19 cellular contexts compared by ENCODE assay signal in the genomic region with DNA sequence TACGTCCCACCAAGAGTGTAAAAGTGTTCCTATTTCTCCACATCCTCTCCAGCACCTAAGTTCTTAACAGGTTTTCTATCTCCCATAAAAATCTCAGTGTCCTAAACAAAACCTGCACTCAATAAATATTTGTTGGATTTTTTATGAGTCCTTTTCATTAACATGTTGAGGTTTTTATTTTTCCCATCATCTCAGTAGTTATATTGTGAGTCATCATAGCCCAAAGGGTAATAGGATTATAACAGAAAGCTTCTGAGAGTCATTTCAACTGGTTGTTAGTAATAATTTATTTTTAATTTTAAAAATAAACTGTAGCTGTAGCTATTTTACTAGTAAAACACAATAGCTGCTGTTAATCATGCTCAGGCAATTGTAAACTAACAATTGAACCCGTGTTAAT.
"Had no signal": no experiment of that assay in that cellular context is flagged by ENCODE, and none has a peak within 500 bp of the region (broad histone marks: within the 10 kb centered on the region; RNA-seq: fewer than 3 reads in every experiment).

No MANE protein-coding gene starts in this region.

- ATAC-seq: heart left ventricle; left colon; left ventricle myocardium superior; naive thymus-derived CD4-positive, alpha-beta T cell; psoas muscle; stimulated activated naive CD8-positive, alpha-beta T cell treated with anti-CD3 and anti-CD28 coated beads, Interleukin-15, Interleukin-2, amounts not matched to agents 100 U/mL and 50 U/mL, for 24 hours had no signal

- H3K9me3 Mint-ChIP-seq: endodermal cell; naive thymus-derived CD4-positive, alpha-beta T cell; nephron progenitor cell; type B pancreatic cell had no signal

- DNase-seq: effector CD4-positive, alpha-beta T cell; endodermal cell; heart left ventricle; hippocampal formation; left colon; left ventricle myocardium superior; naive thymus-derived CD4-positive, alpha-beta T cell; nephron progenitor cell; psoas muscle; sigmoid colon; stimulated activated CD4-positive, alpha-beta T cell treated with anti-CD3 and anti-CD28 coated beads, Interleukin-2, amount 100 ng/mL, for 24 hours; stimulated activated naive CD8-positive, alpha-beta T cell treated with anti-CD3 and anti-CD28 coated beads, Interleukin-15, Interleukin-2, amounts not matched to agents 100 U/mL and 50 U/mL, for 24 hours; thyroid gland had no signal

- H3K9me3 ChIP-seq: right atrium auricular region, sigmoid colon, suprapubic skin, thyroid gland had no signal

- H3K36me3 ChIP-seq: esophagus muscularis mucosa, heart left ventricle, right atrium auricular region, sigmoid colon, suprapubic skin, thyroid gland had no signal

- H3K27me3 ChIP-seq: esophagus muscularis mucosa, heart left ventricle, right atrium auricular region, sigmoid colon, suprapubic skin, thyroid gland had no signal

- H3K36me3 Mint-ChIP-seq: naive thymus-derived CD4-positive, alpha-beta T cell; type B pancreatic cell had no signal

- H3K4me3 ChIP-seq: coronary artery, esophagus muscularis mucosa, heart left ventricle, psoas muscle, right atrium auricular region, sigmoid colon, skin epidermis, suprapubic skin, thyroid gland had no signal

- H3K27ac ChIP-seq: coronary artery, esophagus muscularis mucosa, heart left ventricle, psoas muscle, right atrium auricular region, sigmoid colon, skin epidermis, suprapubic skin, thyroid gland had no signal

- H3K4me1 ChIP-seq: esophagus muscularis mucosa, psoas muscle, right atrium auricular region, sigmoid colon, suprapubic skin, thyroid gland had no signal

- H3K27ac Mint-ChIP-seq: endodermal cell; naive thymus-derived CD4-positive, alpha-beta T cell; nephron progenitor cell; type B pancreatic cell had no signal

- H3K4me1 Mint-ChIP-seq: endodermal cell; naive thymus-derived CD4-positive, alpha-beta T cell had no signal

- H3K4me3 Mint-ChIP-seq: endodermal cell; naive thymus-derived CD4-positive, alpha-beta T cell; nephron progenitor cell; type B pancreatic cell had no signal
